In the genomic region with DNA sequence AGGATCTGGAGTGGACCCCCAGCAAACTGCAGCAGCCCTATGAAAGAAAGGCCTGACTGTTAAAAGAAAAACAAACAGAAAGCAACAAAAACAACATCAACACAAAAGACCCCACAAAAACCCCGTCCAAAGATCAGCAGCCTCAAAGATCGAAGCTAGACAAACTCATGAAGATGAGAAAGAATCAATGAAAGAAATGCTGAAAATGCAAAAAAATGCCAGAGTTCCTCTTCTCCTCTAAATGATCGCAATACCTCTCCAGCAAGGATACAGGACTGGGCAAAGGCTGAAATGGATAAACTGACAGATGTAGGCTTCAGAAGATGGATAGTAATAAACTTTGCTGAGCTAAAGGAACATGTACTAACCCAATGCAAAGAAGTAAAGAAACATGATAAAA, we compare ENCODE assay signal across 37 cellular contexts.
"Had no signal": no experiment of that assay in that cellular context is flagged by ENCODE, and none has a peak within 500 bp of the region (broad histone marks: within the 10 kb centered on the region; RNA-seq: fewer than 3 reads in every experiment).

No MANE protein-coding gene starts in this region.

- H3K4me1 ChIP-seq: ascending aorta had no signal

- H3K27me3 Mint-ChIP-seq: activated CD4-positive, alpha-beta memory T cell treated with anti-CD3 and anti-CD28 coated beads, Interleukin-2, amount 10 ng/mL, durations not matched to agents 7 days and 5 days; activated CD4-positive, alpha-beta T cell treated with anti-CD3 and anti-CD28 coated beads, Interleukin-2, amount 10 ng/mL, durations not matched to agents 24 days and 14 days; activated CD8-positive, alpha-beta memory T cell treated with anti-CD3 and anti-CD28 coated beads, Interleukin-2, amount 10 ng/mL, durations not matched to agents 7 days and 5 days; activated naive CD8-positive, alpha-beta T cell; activated naive CD8-positive, alpha-beta T cell treated with anti-CD3 and anti-CD28 coated beads, Interleukin-2, amount 10 ng/mL, durations not matched to agents 7 days and 5 days; activated naive CD8-positive, alpha-beta T cell treated with anti-CD3 and anti-CD28 coated beads, Interleukin-2, amount 50 U/mL, for 24 hours; activated T-cell treated with anti-CD3 and anti-CD28 coated beads, Interleukin-2, amount 50 U/mL, for 24 hours; central memory CD8-positive, alpha-beta T cell had no signal

- H3K4me1 Mint-ChIP-seq: brain had no signal

- H3K27me3 ChIP-seq: ascending aorta, cardiac muscle cell had no signal

- H3K27ac ChIP-seq: ascending aorta, cardiac muscle cell, VCaP had no signal

- FAIRE-seq: bronchial epithelial cell, TTC549 had no signal

- H3K36me3 ChIP-seq: ascending aorta, cardiac muscle cell had no signal

- H3K4me3 ChIP-seq: ascending aorta, cardiac muscle cell had no signal

- H3K9me3 Mint-ChIP-seq: activated B cell treated with CpG ODN at 0.5 μM for 24 hours; activated naive CD8-positive, alpha-beta T cell treated with anti-CD3 and anti-CD28 coated beads, Interleukin-2, amount 50 U/mL, for 24 hours; activated T-cell treated with anti-CD3 and anti-CD28 coated beads, Interleukin-2, amount 50 U/mL, for 24 hours; central memory CD8-positive, alpha-beta T cell had no signal

- ATAC-seq: activated CD8-positive, alpha-beta memory T cell treated with anti-CD3 and anti-CD28 coated beads, Interleukin-2, amount 10 ng/mL, durations not matched to agents 7 days and 5 days; activated CD8-positive, alpha-beta T cell treated with anti-CD3 and anti-CD28 coated beads, Interleukin-2, amount 10 ng/mL, durations not matched to agents 7 days and 5 days; activated naive CD8-positive, alpha-beta T cell treated with anti-CD3 and anti-CD28 coated beads, Interleukin-2, amount 50 U/mL, for 24 hours had no signal

- H3K27ac Mint-ChIP-seq: activated B cell treated with CpG ODN at 0.5 μM for 24 hours; activated CD4-positive, alpha-beta memory T cell treated with anti-CD3 and anti-CD28 coated beads, Interleukin-2, amount 10 ng/mL, durations not matched to agents 7 days and 5 days; activated CD4-positive, alpha-beta T cell treated with anti-CD3 and anti-CD28 coated beads, Interleukin-2, amount 10 ng/mL, durations not matched to agents 24 days and 14 days; activated CD8-positive, alpha-beta memory T cell treated with anti-CD3 and anti-CD28 coated beads, Interleukin-2, amount 10 ng/mL, durations not matched to agents 7 days and 5 days; activated CD8-positive, alpha-beta T cell treated with anti-CD3 and anti-CD28 coated beads, Interleukin-2, amount 10 ng/mL, durations not matched to agents 7 days and 5 days; activated naive CD8-positive, alpha-beta T cell; activated naive CD8-positive, alpha-beta T cell treated with anti-CD3 and anti-CD28 coated beads, Interleukin-2, amount 10 ng/mL, durations not matched to agents 7 days and 5 days; activated naive CD8-positive, alpha-beta T cell treated with anti-CD3 and anti-CD28 coated beads, Interleukin-2, amount 50 U/mL, for 24 hours; activated T-cell treated with anti-CD3 and anti-CD28 coated beads, Interleukin-2, amount 50 U/mL, for 24 hours; activated T-helper 2 cell treated with anti-CD3 and anti-CD28 coated beads, Interferon-gamma antibody, Interleukin-2, Interleukin-4, amounts not matched to agents 10 μg/mL and 5 μg/mL and 100 μg/mL, durations not matched to agents 14 hours and 24 hours and 36 hours; brain; T-helper 1 cell treated with Interleukin-12 subunit alpha and Interleukin-12 subunit beta and Interleukin-4 antibody, amounts not matched to agents 30 μg/mL and 1 μg/mL, for 36 hours; T-helper 2 cell treated with Interferon-gamma antibody and Interleukin-4, amounts not matched to agents 5 μg/mL and 100 μg/mL, for 36 hours had no signal

- H3K4me3 Mint-ChIP-seq: activated B cell treated with CpG ODN at 0.5 μM for 24 hours; activated CD4-positive, alpha-beta memory T cell treated with anti-CD3 and anti-CD28 coated beads, Interleukin-2, amount 10 ng/mL, durations not matched to agents 7 days and 5 days; activated CD4-positive, alpha-beta T cell treated with anti-CD3 and anti-CD28 coated beads, Interleukin-2, amount 10 ng/mL, durations not matched to agents 24 days and 14 days; activated CD8-positive, alpha-beta memory T cell treated with anti-CD3 and anti-CD28 coated beads, Interleukin-2, amount 10 ng/mL, durations not matched to agents 7 days and 5 days; activated CD8-positive, alpha-beta T cell treated with anti-CD3 and anti-CD28 coated beads, Interleukin-2, amount 10 ng/mL, durations not matched to agents 7 days and 5 days; activated naive CD8-positive, alpha-beta T cell; activated naive CD8-positive, alpha-beta T cell treated with anti-CD3 and anti-CD28 coated beads, Interleukin-2, amount 10 ng/mL, durations not matched to agents 7 days and 5 days; activated naive CD8-positive, alpha-beta T cell treated with anti-CD3 and anti-CD28 coated beads, Interleukin-2, amount 50 U/mL, for 24 hours; activated T-cell treated with anti-CD3 and anti-CD28 coated beads, Interleukin-2, amount 50 U/mL, for 24 hours; brain; central memory CD8-positive, alpha-beta T cell; T-helper 1 cell treated with Interleukin-12 subunit alpha and Interleukin-12 subunit beta and Interleukin-4 antibody, amounts not matched to agents 30 μg/mL and 1 μg/mL, for 36 hours; T-helper 2 cell treated with Interferon-gamma antibody and Interleukin-4, amounts not matched to agents 5 μg/mL and 100 μg/mL, for 36 hours had no signal

- H3K36me3 Mint-ChIP-seq: activated naive CD8-positive, alpha-beta T cell treated with anti-CD3 and anti-CD28 coated beads, Interleukin-2, amount 10 ng/mL, durations not matched to agents 7 days and 5 days; brain had no signal

- DNase-seq: activated B cell treated with CpG ODN at 0.5 μM for 24 hours; activated CD4-positive, alpha-beta memory T cell treated with anti-CD3 and anti-CD28 coated beads, Interleukin-2, amount 10 ng/mL, durations not matched to agents 7 days and 5 days; activated CD4-positive, alpha-beta T cell treated with anti-CD3 and anti-CD28 coated beads for 4 hours; activated CD4-positive, alpha-beta T cell treated with anti-CD3 and anti-CD28 coated beads, Interleukin-2, amount 10 ng/mL, durations not matched to agents 24 days and 14 days; activated CD4-positive, alpha-beta T cell treated with anti-CD3 and anti-CD28 coated beads, Interleukin-2, amount 50 U/mL, for 1 hour; activated CD4-positive, alpha-beta T cell treated with anti-CD3 and anti-CD28 coated beads, Interleukin-2, amount 50 U/mL, for 4 hours; activated CD4-positive, CD25-positive, alpha-beta regulatory T cell treated with anti-CD3 and anti-CD28 coated beads, Interleukin-2, amount 50 U/mL, for 72 hours; activated CD8-positive, alpha-beta memory T cell treated with anti-CD3 and anti-CD28 coated beads for 24 hours; activated CD8-positive, alpha-beta memory T cell treated with anti-CD3 and anti-CD28 coated beads, Interleukin-2, amount 10 ng/mL, durations not matched to agents 7 days and 5 days; activated CD8-positive, alpha-beta memory T cell treated with anti-CD3 and anti-CD28 coated beads, Interleukin-2, amount 50 U/mL, for 48 hours; activated CD8-positive, alpha-beta T cell treated with anti-CD3 and anti-CD28 coated beads, Interleukin-2, amount 10 ng/mL, durations not matched to agents 7 days and 5 days; activated effector memory CD4-positive, alpha-beta T cell treated with Interleukin-2 at 50 U/mL for 16 hours; activated gamma-delta T cell; activated naive CD4-positive, alpha-beta T cell treated with anti-CD3 and anti-CD28 coated beads, Interleukin-2, amount 50 U/mL, for 16 hours; activated naive CD4-positive, alpha-beta T cell treated with Interleukin-2 at 50 U/mL for 16 hours; activated naive CD8-positive, alpha-beta T cell treated with anti-CD3 and anti-CD28 coated beads, Interleukin-2, amount 10 ng/mL, durations not matched to agents 7 days and 5 days; activated naive CD8-positive, alpha-beta T cell treated with anti-CD3 and anti-CD28 coated beads, Interleukin-2, amount 50 U/mL, for 24 hours; activated T-cell treated with anti-CD3 and anti-CD28 coated beads, Interleukin-2, amount 50 U/mL, for 24 hours; activated T-cell treated with anti-CD3 and anti-CD28 coated beads, Interleukin-2, amount 50 U/mL, for 48 hours; amygdala; anterior cingulate cortex; caudate nucleus; cerebellar nuclear complex; T-helper 1 cell; T-helper 2 cell; T-helper 9 cell had no signal
